18 cellular contexts compared by ENCODE assay signal in genomic region chr2:166568409-166568808, GRCh38.
"Had no signal": no experiment of that assay in that cellular context is flagged by ENCODE, and none has a peak within 500 bp of the region (broad histone marks: within the 10 kb centered on the region; RNA-seq: fewer than 3 reads in every experiment).

No MANE protein-coding gene starts in this region.

- H3K27me3 ChIP-seq: ascending aorta, colonic mucosa, gastrocnemius medialis, heart left ventricle, neural progenitor cell, tibial nerve, uterus had no signal

- H3K36me3 ChIP-seq: ascending aorta, colonic mucosa, gastrocnemius medialis, heart left ventricle, neural progenitor cell, tibial nerve, uterus had no signal

- H3K27ac ChIP-seq: ascending aorta, colonic mucosa, gastrocnemius medialis, heart left ventricle, neural progenitor cell, tibial nerve, uterus had no signal

- H3K4me1 ChIP-seq: ascending aorta, colonic mucosa, gastrocnemius medialis, heart left ventricle, tibial nerve, uterus had no signal

- H3K9me3 ChIP-seq: ascending aorta, colonic mucosa, gastrocnemius medialis, heart left ventricle, tibial nerve, uterus had no signal

- H3K9ac ChIP-seq: neural progenitor cell had no signal

- H3K4me2 ChIP-seq: neural progenitor cell had no signal

- ATAC-seq: gastrocnemius medialis; heart left ventricle; left ventricle myocardium superior; stimulated activated naive CD8-positive, alpha-beta T cell treated with anti-CD3 and anti-CD28 coated beads, Interleukin-15, Interleukin-2, amounts not matched to agents 100 U/mL and 50 U/mL, for 24 hours had no signal

- DNase-seq: activated CD4-positive, alpha-beta T cell treated with anti-CD3 and anti-CD28 coated beads, Interleukin-2, amount 50 U/mL, for 1 hour; activated CD4-positive, CD25-positive, alpha-beta regulatory T cell treated with anti-CD3 and anti-CD28 coated beads, Interleukin-2, amount 50 U/mL, for 72 hours; activated CD8-positive, alpha-beta memory T cell treated with anti-CD3 and anti-CD28 coated beads for 24 hours; activated CD8-positive, alpha-beta memory T cell treated with anti-CD3 and anti-CD28 coated beads, Interleukin-2, amount 50 U/mL, for 48 hours; activated effector memory CD4-positive, alpha-beta T cell treated with Interleukin-2 at 50 U/mL for 16 hours; activated T-cell treated with anti-CD3 and anti-CD28 coated beads, Interleukin-2, amount 50 U/mL, for 48 hours; colonic mucosa; endodermal cell; erythroblast; gastrocnemius medialis; heart left ventricle; left ventricle myocardium superior; stimulated activated naive CD8-positive, alpha-beta T cell treated with anti-CD3 and anti-CD28 coated beads, Interleukin-15, Interleukin-2, amounts not matched to agents 100 U/mL and 50 U/mL, for 24 hours; substantia nigra; uterus had no signal

- H3K4me3 ChIP-seq: ascending aorta, colonic mucosa, gastrocnemius medialis, heart left ventricle, neural progenitor cell, tibial nerve, uterus had no signal

- H2AFZ ChIP-seq: neural progenitor cell had no signal
